In genomic region chr18:62354171-62354570, GRCh38 we compare ENCODE assay signal across 1 cellular context.
TF ChIP-seq lines count a peak whose summit lies in the region.

No MANE protein-coding gene starts in this region.

TF ChIP-seq in WTC11, 78 proteins besides CTCF, POLR2A, EP300 and RAD21 (continued from another document):
- TF ChIP-seq ZSCAN18 (CRISPR knock-in tag; IDR thresholded peaks at IDR 0.05) (no peak), E2F5 (CRISPR knock-in tag; IDR thresholded peaks at IDR 0.05) (no peak)
